In the genomic region with DNA sequence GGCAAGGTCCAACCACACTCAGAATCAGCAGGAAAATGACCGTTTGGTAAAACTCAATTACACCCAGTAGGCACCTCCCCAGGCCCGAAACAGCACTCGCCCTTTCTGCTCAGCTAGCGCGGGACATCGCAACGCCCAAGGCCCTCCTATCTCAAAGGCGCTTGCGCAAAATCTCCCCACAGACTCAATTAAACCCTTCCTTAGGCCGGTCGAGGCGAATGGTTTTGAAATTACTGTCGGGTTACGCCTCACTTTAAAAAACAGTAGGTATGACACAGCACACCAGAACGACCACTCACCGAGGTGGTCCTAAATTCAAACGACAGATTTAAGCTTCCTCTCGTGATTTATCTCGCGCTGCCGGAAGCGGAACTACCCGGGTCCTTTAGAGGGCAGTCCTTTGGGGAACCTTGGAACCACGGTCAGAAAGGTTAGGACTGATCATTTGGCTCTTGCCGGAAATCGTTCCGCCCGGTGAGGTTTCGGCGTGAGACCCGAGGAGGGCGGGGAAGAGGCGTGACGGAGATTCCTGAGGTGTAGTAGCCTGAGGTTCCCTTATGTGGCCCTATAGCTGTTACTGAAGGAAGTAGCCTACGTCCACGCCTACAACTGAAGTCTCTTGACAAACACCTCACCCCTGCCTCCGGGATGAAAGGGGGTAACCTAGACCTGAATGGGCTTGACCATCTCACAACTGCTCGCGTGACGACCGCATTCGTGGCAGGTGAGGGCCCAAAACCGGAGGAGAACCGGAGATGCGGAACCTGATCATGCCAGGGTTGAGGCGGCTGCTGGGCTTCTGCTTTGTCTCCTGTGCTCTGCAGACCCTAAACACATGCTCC, we compare ENCODE assay signal across 1 cellular context.
TF ChIP-seq lines count a peak whose summit lies in the region.

A gene with protein sequence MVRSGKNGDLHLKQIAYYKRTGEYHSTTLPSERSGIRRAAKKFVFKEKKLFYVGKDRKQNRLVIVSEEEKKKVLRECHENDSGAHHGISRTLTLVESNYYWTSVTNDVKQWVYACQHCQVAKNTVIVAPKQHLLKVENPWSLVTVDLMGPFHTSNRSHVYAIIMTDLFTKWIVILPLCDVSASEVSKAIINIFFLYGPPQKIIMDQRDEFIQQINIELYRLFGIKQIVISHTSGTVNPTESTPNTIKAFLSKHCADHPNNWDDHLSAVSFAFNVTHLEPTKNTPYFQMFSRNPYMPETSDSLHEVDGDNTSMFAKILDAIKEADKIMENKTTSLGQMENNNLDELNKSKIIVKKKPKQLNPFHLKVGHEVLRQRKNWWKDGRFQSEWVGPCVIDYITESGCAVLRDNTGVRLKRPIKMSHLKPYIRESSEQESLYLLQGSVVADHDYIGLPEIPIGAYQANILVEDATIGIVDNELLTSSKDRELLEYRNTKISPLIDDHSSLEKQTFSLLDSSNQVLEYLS (minus strand): TSS at position 374 of the 842 bp plus-strand sequence. CDS start 11,431 bp downstream, outside the sequence.
TSS of gene PPIP5K2 (plus strand) at position 537 of the 842 bp plus-strand sequence. CDS start 9,289 bp downstream, outside the sequence.

TF ChIP-seq in HepG2, 621 proteins besides CTCF, POLR2A, EP300 and RAD21 (continued from another document and continues in another):
- TF ChIP-seq SKIL (CRISPR knock-in tag; IDR thresholded peaks at IDR 0.05; ENCODE audit: borderline replicate concordance) (0 out of 2 replicates have a peak, but pooled peaks have one; percentile 51), HBP1 (CRISPR knock-in tag; IDR thresholded peaks at IDR 0.05; ENCODE audit: low read depth) (peak; percentile 43; the same call in 1 of the 2 replicates), KDM1A (CRISPR knock-in tag; IDR thresholded peaks at IDR 0.05) (no peak), FOXK1 (CRISPR knock-in tag; IDR thresholded peaks at IDR 0.05; ENCODE audit: borderline replicate concordance, low read depth) (peak; percentile 79; the same call in 1 of the 2 replicates), NCOA2 (CRISPR knock-in tag; IDR thresholded peaks at IDR 0.05) (0 out of 2 replicates have a peak, but pooled peaks have one; percentile 63), TSC22D2 (CRISPR knock-in tag; IDR thresholded peaks at IDR 0.05; ENCODE audit: borderline replicate concordance) (peak; percentile 59; the same call in 1 of the 2 replicates), ZNF598 (CRISPR knock-in tag; IDR thresholded peaks at IDR 0.05; ENCODE audit: borderline replicate concordance) (0 out of 2 replicates have a peak, but pooled peaks have one; percentile 46), DBP (CRISPR knock-in tag; IDR thresholded peaks at IDR 0.05; ENCODE audit: not compliant biosample characterization) (peak; percentile 29), UBTF (CRISPR knock-in tag; IDR thresholded peaks at IDR 0.05) (peak; percentile 98), ZNF101 (CRISPR knock-in tag; IDR thresholded peaks at IDR 0.05; ENCODE audit: borderline replicate concordance, low read depth) (no peak), ZNF558 (CRISPR knock-in tag; IDR thresholded peaks at IDR 0.05; ENCODE audit: borderline replicate concordance) (0 out of 2 replicates have a peak, but pooled peaks have one; percentile 29), ZFP82 (CRISPR knock-in tag; IDR thresholded peaks at IDR 0.05; ENCODE audit: borderline replicate concordance) (peak; percentile 86; the same call in 1 of the 2 replicates), TRAFD1 (CRISPR knock-in tag; IDR thresholded peaks at IDR 0.05; ENCODE audit: borderline replicate concordance) (no peak), ZNF501 (CRISPR knock-in tag; IDR thresholded peaks at IDR 0.05) (peak; percentile 74; the same call in 1 of the 2 replicates), SMAD1 (CRISPR knock-in tag; IDR thresholded peaks at IDR 0.05; ENCODE audit: borderline replicate concordance, low read depth) (peak; percentile 56), CENPX (CRISPR knock-in tag; IDR thresholded peaks at IDR 0.05) (no peak), BORCS8-MEF2B (CRISPR knock-in tag; IDR thresholded peaks at IDR 0.05) (peak; percentile 84), ZNF256 (CRISPR knock-in tag; conservative IDR thresholded peaks at IDR 0.05) (0 out of 2 replicates have a peak, but pooled peaks have one; percentile 67), BHLHE40 (IDR thresholded peaks at IDR 0.05; ENCODE audit: low read length) (peak; percentile 59), KLF6 (CRISPR knock-in tag; IDR thresholded peaks at IDR 0.05) (peak; percentile 32; the same call in 1 of the 2 replicates), ZNF430 (CRISPR knock-in tag; IDR thresholded peaks at IDR 0.05) (peak; percentile 42), NONO (IDR thresholded peaks at IDR 0.05) (no peak), NONO (CRISPR knock-in tag; conservative IDR thresholded peaks at IDR 0.05) (peak; percentile 98), TAF1 (CRISPR knock-in tag; IDR thresholded peaks at IDR 0.05) (peak; percentile 74), RFXAP (CRISPR knock-in tag; IDR thresholded peaks at IDR 0.05; ENCODE audit: borderline replicate concordance) (peak; percentile 88), ZSCAN25 (CRISPR knock-in tag; IDR thresholded peaks at IDR 0.05) (peak; percentile 88), ZNF883 (CRISPR knock-in tag; IDR thresholded peaks at IDR 0.05; ENCODE audit: not compliant biosample characterization) (peak; percentile 59), KLF11 (CRISPR knock-in tag; IDR thresholded peaks at IDR 0.05) (peak; percentile 72; the same call in 1 of the 2 replicates), CERS6 (CRISPR knock-in tag; IDR thresholded peaks at IDR 0.05) (no peak), BATF2 (CRISPR knock-in tag; IDR thresholded peaks at IDR 0.05) (no peak), MXI1 (IDR thresholded peaks at IDR 0.05; ENCODE audit: borderline replicate concordance, low read depth, low read length) (peak; percentile 100), NFE2 (CRISPR knock-in tag; IDR thresholded peaks at IDR 0.05) (no peak), RARG (CRISPR knock-in tag; IDR thresholded peaks at IDR 0.05; ENCODE audit: low read depth) (no peak), MTA1 (CRISPR knock-in tag; IDR thresholded peaks at IDR 0.05; ENCODE audit: borderline replicate concordance) (no peak), MBD4 (IDR thresholded peaks at IDR 0.05; ENCODE audit: borderline replicate concordance, low read length) (no peak), HOXD1 (CRISPR knock-in tag; IDR thresholded peaks at IDR 0.05) (0 out of 2 replicates have a peak, but pooled peaks have one; percentile 62), SP2 (CRISPR knock-in tag; IDR thresholded peaks at IDR 0.05) (peak; percentile 29; the same call in 1 of the 2 replicates), ZNF263 (CRISPR knock-in tag; IDR thresholded peaks at IDR 0.05) (peak; percentile 25; the same call in 1 of the 2 replicates), ZBTB20 (CRISPR knock-in tag; IDR thresholded peaks at IDR 0.05; ENCODE audit: borderline replicate concordance, low read depth) (peak; percentile 82), ZBTB8A (CRISPR knock-in tag; IDR thresholded peaks at IDR 0.05; ENCODE audit: borderline replicate concordance, low read depth) (peak; percentile 27; the same call in 1 of the 2 replicates), ZFP62 (CRISPR knock-in tag; IDR thresholded peaks at IDR 0.05) (no peak), ZNF788 (CRISPR knock-in tag; IDR thresholded peaks at IDR 0.05; ENCODE audit: borderline replicate concordance) (peak; percentile 84; the same call in 1 of the 2 replicates), NCOA1 (CRISPR knock-in tag; IDR thresholded peaks at IDR 0.05) (0 out of 2 replicates have a peak, but pooled peaks have one; percentile 41), ZFP91 (CRISPR knock-in tag; IDR thresholded peaks at IDR 0.05; ENCODE audit: borderline replicate concordance) (peak; percentile 93)
- TF ChIP-seq, protein P1, sequence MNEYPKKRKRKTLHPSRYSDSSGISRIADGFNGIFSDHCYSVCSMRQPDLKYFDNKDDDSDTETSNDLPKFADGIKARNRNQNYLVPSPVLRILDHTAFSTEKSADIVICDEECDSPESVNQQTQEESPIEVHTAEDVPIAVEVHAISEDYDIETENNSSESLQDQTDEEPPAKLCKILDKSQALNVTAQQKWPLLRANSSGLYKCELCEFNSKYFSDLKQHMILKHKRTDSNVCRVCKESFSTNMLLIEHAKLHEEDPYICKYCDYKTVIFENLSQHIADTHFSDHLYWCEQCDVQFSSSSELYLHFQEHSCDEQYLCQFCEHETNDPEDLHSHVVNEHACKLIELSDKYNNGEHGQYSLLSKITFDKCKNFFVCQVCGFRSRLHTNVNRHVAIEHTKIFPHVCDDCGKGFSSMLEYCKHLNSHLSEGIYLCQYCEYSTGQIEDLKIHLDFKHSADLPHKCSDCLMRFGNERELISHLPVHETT (CRISPR knock-in tag; conservative IDR thresholded peaks at IDR 0.05), result peak; percentile 78
